In the genomic region with DNA sequence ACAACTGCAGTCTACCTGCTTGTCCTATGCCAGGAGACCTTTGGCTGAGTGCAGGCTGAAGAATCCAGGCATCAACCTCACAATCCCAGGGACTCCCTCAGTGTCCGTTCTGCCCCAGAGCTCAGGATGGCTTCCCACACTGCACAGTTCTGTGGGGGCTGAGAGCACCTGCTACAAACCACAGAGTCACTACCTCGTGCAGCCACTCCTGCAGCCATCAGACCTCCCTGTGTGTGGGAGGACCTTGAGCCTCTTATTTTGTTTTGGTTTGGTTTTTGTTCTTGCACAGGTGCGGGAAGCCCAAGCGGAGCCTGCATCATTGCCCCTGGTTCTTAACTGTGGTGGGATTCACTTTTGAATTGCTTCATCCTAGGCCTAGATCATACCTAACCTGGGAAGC, we compare ENCODE assay signal across 17 cellular contexts. TPM values are rescaled to one million over a fixed set of nuclear protein-coding genes. Genes with fewer than 3 reads are reported as not detected.
"Had no signal": no experiment of that assay in that cellular context is flagged by ENCODE, and none has a peak within 500 bp of the region (broad histone marks: within the 10 kb centered on the region; RNA-seq: fewer than 3 reads in every experiment).

No MANE protein-coding gene starts in this region.

- H3K4me1 ChIP-seq: foreskin keratinocyte, lower lobe of right lung, parathyroid adenoma, spleen, upper lobe of right lung had no signal

- DNase-seq: activated CD4-positive, alpha-beta memory T cell treated with anti-CD3 and anti-CD28 coated beads for 36 hours; activated CD4-positive, alpha-beta T cell treated with anti-CD3 and anti-CD28 coated beads for 36 hours; activated naive CD8-positive, alpha-beta T cell treated with anti-CD3 and anti-CD28 coated beads for 36 hours; activated T-cell treated with anti-CD3 and anti-CD28 coated beads for 4 hours; caudate nucleus; glutamatergic neuron; hippocampal formation; left colon; lower lobe of right lung; spleen; stimulated activated naive B cell treated with anti-CD40 and anti-IgM and Interleukin-4, amounts not matched to agents 10 μg/mL and 1 μg/mL and 100 μg/mL, for 72 hours; upper lobe of right lung had no signal

- H3K27me3 ChIP-seq: neutrophil, spleen, upper lobe of right lung had no signal

- ATAC-seq: left colon; lower lobe of right lung; stimulated activated naive B cell treated with anti-CD40 and anti-IgM and Interleukin-4, amounts not matched to agents 10 μg/mL and 1 μg/mL and 100 μg/mL, for 72 hours; upper lobe of right lung had no signal

- H3K4me3 ChIP-seq: lower lobe of right lung, spleen, thoracic aorta, upper lobe of right lung had no signal

- H3K36me3 ChIP-seq: neutrophil, upper lobe of right lung had no signal

- H3K27ac ChIP-seq: foreskin keratinocyte, lower lobe of right lung, neutrophil, parathyroid adenoma, spleen, thoracic aorta, upper lobe of right lung had no signal

- H3K9me3 ChIP-seq: lower lobe of right lung, neutrophil, spleen, thoracic aorta, upper lobe of right lung had no signal

RNA-seq across cellular contexts. Expression of gene NAT8, which starts 31.0 kb away (rescaled TPM):
- polyA plus RNA-seq: fibroblast of lung, foreskin keratinocyte had no signal
